8 cellular contexts compared by ENCODE assay signal in the genomic region with DNA sequence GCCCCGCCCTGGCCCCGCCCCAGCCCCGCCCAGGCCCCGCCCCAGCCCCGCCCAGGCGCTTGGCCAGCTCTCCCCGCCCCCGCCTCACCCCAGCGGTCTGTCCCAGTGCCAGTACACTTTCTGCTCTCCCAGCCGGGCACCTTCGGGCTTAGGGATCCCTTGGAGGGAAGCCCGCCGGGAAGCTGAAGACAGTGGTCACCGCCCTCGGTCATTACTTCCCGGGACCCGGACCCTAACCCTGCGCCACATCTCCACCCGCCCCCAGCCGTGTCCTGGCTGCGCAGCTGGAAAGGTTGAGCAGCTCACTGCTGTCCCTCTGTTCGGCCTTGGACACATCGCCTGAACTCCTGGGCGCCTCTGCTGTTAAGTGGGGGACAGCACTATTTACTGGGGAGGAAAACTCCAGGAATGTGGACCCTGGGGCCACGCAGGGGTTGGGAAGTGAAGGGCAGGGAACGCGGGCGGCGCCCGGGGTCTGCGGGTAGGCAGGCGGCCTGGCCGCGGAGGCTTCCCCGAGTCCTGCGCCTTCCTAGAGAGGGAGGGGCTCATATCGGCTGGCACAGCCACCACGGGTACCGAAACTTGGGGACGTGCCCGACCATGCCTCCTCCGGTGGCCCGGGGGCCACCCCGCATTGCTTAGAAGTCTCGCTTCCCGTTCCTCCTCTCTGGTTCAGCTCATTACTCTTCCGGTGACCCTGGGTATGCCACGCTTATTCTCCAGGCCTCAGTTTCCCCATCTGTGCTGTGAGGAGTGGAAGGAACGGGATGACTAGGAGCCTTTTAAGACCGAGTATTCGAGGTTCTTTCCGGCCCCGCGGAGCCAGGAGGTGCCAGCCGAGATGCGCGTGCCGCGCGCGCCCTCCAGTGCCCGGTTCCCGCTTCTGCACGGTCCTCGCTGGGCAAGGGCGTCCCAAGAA.
DNase-seq lines count a peak whose midpoint lies in the region; ATAC-seq and TF ChIP-seq lines count a peak whose summit lies in the region.

No MANE protein-coding gene starts in this region.

- H3K36me3 Mint-ChIP-seq in activated T-helper 17 cell treated with anti-CD3 and anti-CD28 coated beads, Interleukin-2, amount 50 U/mL, for 72 hours (ENCODE audit: low read depth), result no peaks in the 10 kb centered on the region
- no peaks in the 10 kb centered on the region for H3K36me3 Mint-ChIP-seq in naive thymus-derived CD8-positive, alpha-beta T cell
- H3K36me3 Mint-ChIP-seq in stimulated activated memory B cell treated with anti-CD40 and anti-IgM and Interleukin-4, amounts not matched to agents 10 μg/mL and 1 μg/mL and 100 μg/mL, for 72 hours, result no peaks in the 10 kb centered on the region

- peak; percentile 62 for DNase-seq in Caki2 (ENCODE audit: low read depth)
- peak; percentile 79 for DNase-seq in HK-2 (ENCODE audit: unreplicated experiment)
- DNase-seq in Peyer's patch, result peak; percentile 40 to 88 (median 85)
- peak; percentile 66 for DNase-seq in fibroblast of peridontal ligament (ENCODE audit: extremely low read depth)
- peak; percentile 61 to 86 (median 82) for DNase-seq in naive thymus-derived CD8-positive, alpha-beta T cell

- H3K9me3 Mint-ChIP-seq in activated T-helper 17 cell treated with anti-CD3 and anti-CD28 coated beads, Interleukin-2, amount 50 U/mL, for 72 hours, result no peaks in the 10 kb centered on the region
- no peaks in the 10 kb centered on the region for H3K9me3 Mint-ChIP-seq in naive thymus-derived CD8-positive, alpha-beta T cell
- no peaks in the 10 kb centered on the region for H3K9me3 Mint-ChIP-seq in stimulated activated memory B cell treated with anti-CD40 and anti-IgM and Interleukin-4, amounts not matched to agents 10 μg/mL and 1 μg/mL and 100 μg/mL, for 72 hours

- peaks cover 3% of the 10 kb centered on the region for H3K27me3 Mint-ChIP-seq in activated T-helper 17 cell treated with anti-CD3 and anti-CD28 coated beads, Interleukin-2, amount 50 U/mL, for 72 hours
- H3K27me3 Mint-ChIP-seq in naive thymus-derived CD8-positive, alpha-beta T cell, result peaks cover 2 to 10% (median 5%) of the 10 kb centered on the region in 5 donors
- peaks cover 53% of the 10 kb centered on the region for H3K27me3 Mint-ChIP-seq in stimulated activated memory B cell treated with anti-CD40 and anti-IgM and Interleukin-4, amounts not matched to agents 10 μg/mL and 1 μg/mL and 100 μg/mL, for 72 hours

- H3K4me1 Mint-ChIP-seq in activated T-helper 17 cell treated with anti-CD3 and anti-CD28 coated beads, Interleukin-2, amount 50 U/mL, for 72 hours, result peaks cover 17% of the 10 kb centered on the region
- peaks cover 18 to 36% (median 27%) of the 10 kb centered on the region in 4 donors for H3K4me1 Mint-ChIP-seq in naive thymus-derived CD8-positive, alpha-beta T cell
- H3K4me1 Mint-ChIP-seq in stimulated activated memory B cell treated with anti-CD40 and anti-IgM and Interleukin-4, amounts not matched to agents 10 μg/mL and 1 μg/mL and 100 μg/mL, for 72 hours, result peaks cover 20% of the 10 kb centered on the region

- H3K36me3 ChIP-seq in Peyer's patch, result no peaks in the 10 kb centered on the region

- peak overlapping the region; percentile 95 for H3K4me3 Mint-ChIP-seq in activated T-helper 17 cell treated with anti-CD3 and anti-CD28 coated beads, Interleukin-2, amount 50 U/mL, for 72 hours
- H3K4me3 Mint-ChIP-seq in naive thymus-derived CD8-positive, alpha-beta T cell, result peak overlapping the region; percentile 93 to 99 (median 95)
- peak overlapping the region; percentile 86 for H3K4me3 Mint-ChIP-seq in stimulated activated memory B cell treated with anti-CD40 and anti-IgM and Interleukin-4, amounts not matched to agents 10 μg/mL and 1 μg/mL and 100 μg/mL, for 72 hours

- no peaks in the 10 kb centered on the region for H3K9me3 ChIP-seq in Peyer's patch

- POLR2A ChIA-PET in naive thymus-derived CD8-positive, alpha-beta T cell (lab: Charles Lee), result interaction anchor here (1.1 to 3.1 kb wide), 9 partner anchors 12 to 249 kb away, joined by 3 to 20 read pairs (median 6); no protein-coding TSS in a partner anchor

- peak; percentile 42 to 96 (median 88) for TF ChIP-seq CTCF in Peyer's patch (IDR thresholded peaks at IDR 0.05)

- peak overlapping the region in 2 of 4 donors; percentile 39 to 44 for H3K27ac ChIP-seq in Peyer's patch

- peak; percentile 89 for ATAC-seq in GM19467 (IDR thresholded peaks at IDR 0.05; ENCODE audit: unreplicated experiment)
- peak; percentile 87 for ATAC-seq in activated T-helper 17 cell treated with anti-CD3 and anti-CD28 coated beads, Interleukin-2, amount 50 U/mL, for 72 hours (replicated peaks)
- peak; percentile 89 for ATAC-seq in naive thymus-derived CD8-positive, alpha-beta T cell
- ATAC-seq in stimulated activated memory B cell treated with anti-CD40 and anti-IgM and Interleukin-4, amounts not matched to agents 10 μg/mL and 1 μg/mL and 100 μg/mL, for 72 hours, result peak; percentile 78

- H3K4me1 ChIP-seq in Peyer's patch, result peaks cover 0 to 3% (median 1%) of the 10 kb centered on the region in 4 donors

- H3K27me3 ChIP-seq in Peyer's patch, result no peaks in the 10 kb centered on the region

- TF ChIP-seq POLR2A in Peyer's patch (IDR thresholded peaks at IDR 0.05), result no peak

- in situ Hi-C loops in Caki2 (cut with HindIII; ENCODE audit: low pct_unique_long_range_greater_than_20kb, low sequenced_read_pairs), result no loop called here

- peak overlapping the region; percentile 87 for H3K27ac Mint-ChIP-seq in activated T-helper 17 cell treated with anti-CD3 and anti-CD28 coated beads, Interleukin-2, amount 50 U/mL, for 72 hours
- peak overlapping the region; percentile 70 to 95 (median 92) for H3K27ac Mint-ChIP-seq in naive thymus-derived CD8-positive, alpha-beta T cell
- H3K27ac Mint-ChIP-seq in stimulated activated memory B cell treated with anti-CD40 and anti-IgM and Interleukin-4, amounts not matched to agents 10 μg/mL and 1 μg/mL and 100 μg/mL, for 72 hours, result peak overlapping the region; percentile 36

- H3K4me3 ChIP-seq in Peyer's patch, result peak overlapping the region; percentile 40 to 59 (median 50)

Comparison
In these comparisons a context has a peak if more than half of its experiments do, and no peak if none do; other contexts are left out.
1. H3K27ac Mint-ChIP-seq: peak in every context shown above with its lines; median percentile 92 in naive thymus-derived CD8-positive, alpha-beta T cell; 87 in activated T-helper 17 cell treated with anti-CD3 and anti-CD28 coated beads, Interleukin-2, amount 50 U/mL, for 72 hours; 36 in stimulated activated memory B cell treated with anti-CD40 and anti-IgM and Interleukin-4, amounts not matched to agents 10 μg/mL and 1 μg/mL and 100 μg/mL, for 72 hours.